Comparison of ENCODE assay signal across 1 cellular context in genomic region chr5:127292030-127292735, GRCh38.
TF ChIP-seq lines count a peak whose summit lies in the region.

No MANE protein-coding gene starts in this region.

TF ChIP-seq in GM23338, 12 proteins besides CTCF, POLR2A, EP300 and RAD21 (continued from another document):
- TF ChIP-seq ZNF331 (CRISPR knock-in tag; IDR thresholded peaks at IDR 0.05; ENCODE audit: low read depth) (no peak), EZH2 (IDR thresholded peaks at IDR 0.05; ENCODE audit: low read depth, unreplicated experiment) (no peak), ETS1 (IDR thresholded peaks at IDR 0.05) (no peak), POLR2AphosphoS5 (IDR thresholded peaks at IDR 0.05; ENCODE audit: low read depth) (no peak), CREB1 (CRISPR knock-in tag; IDR thresholded peaks at IDR 0.05; ENCODE audit: low read depth) (no peak), REST (IDR thresholded peaks at IDR 0.05; ENCODE audit: unreplicated experiment) (no peak), JUNB (IDR thresholded peaks at IDR 0.05; ENCODE audit: unreplicated experiment) (no peak)
